Comparison of ENCODE assay signal across 22 cellular contexts in the genomic region with DNA sequence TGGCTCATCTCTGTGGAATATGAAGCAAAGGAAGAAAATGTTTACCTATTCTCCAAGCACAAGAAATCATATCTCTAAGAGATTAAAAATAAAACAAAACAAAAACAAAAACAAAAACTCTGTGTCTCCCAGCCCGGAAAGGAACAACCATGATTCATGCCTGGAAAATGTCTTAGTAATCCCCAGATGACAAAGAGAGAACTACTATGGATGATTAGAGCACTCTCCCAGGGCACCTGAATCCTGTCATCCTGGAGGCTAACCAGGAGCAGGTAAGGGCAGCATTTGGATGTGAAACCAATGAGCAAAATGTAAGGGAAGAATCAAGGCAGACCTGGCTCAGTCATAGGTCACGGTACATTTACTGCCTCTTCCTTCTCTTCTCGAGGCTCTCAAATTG. TPM values are rescaled to one million over a fixed set of nuclear protein-coding genes. Genes with fewer than 3 reads are reported as not detected.
A peak's percentile ranks its signal among the peaks of the same experiment; 100 is the strongest.
DNase-seq lines count a peak whose midpoint lies in the region; ATAC-seq and TF ChIP-seq lines count a peak whose summit lies in the region.
"Had no signal": no experiment of that assay in that cellular context is flagged by ENCODE, and none has a peak within 500 bp of the region (broad histone marks: within the 10 kb centered on the region; RNA-seq: fewer than 3 reads in every experiment).

No MANE protein-coding gene starts in this region.

- peak; percentile 26 for DNase-seq in HPDE6-E6E7 (ENCODE audit: extremely low spot score)
- peak; percentile 27 for DNase-seq in amniotic epithelial cell (ENCODE audit: low read depth)
- DNase-seq in hepatocyte (ENCODE audit: low spot score), result no peak
- DNase-seq in smooth muscle cell (lab: John Stamatoyannopoulos, UW; ENCODE audit: unreplicated experiment), result no peak
- DNase-seq in HEK293T (ENCODE audit: extremely low spot score), result no peak
- no peak for DNase-seq in lower lobe of right lung
- no peak for DNase-seq in stimulated activated naive CD8-positive, alpha-beta T cell treated with anti-CD3 and anti-CD28 coated beads, Interleukin-15, Interleukin-2, amounts not matched to agents 100 U/mL and 50 U/mL, for 24 hours
- DNase-seq: activated CD4-positive, alpha-beta T cell treated with anti-CD3 and anti-CD28 coated beads, Interleukin-2, amount 10 ng/mL, durations not matched to agents 24 days and 14 days; activated effector memory CD4-positive, alpha-beta T cell treated with Interleukin-2 at 50 U/mL for 16 hours; AML-193; dorsolateral prefrontal cortex; NCI-H1694; nucleus accumbens; stimulated activated CD4-positive, alpha-beta T cell treated with anti-CD3 and anti-CD28 coated beads, Interleukin-15, amount 100 ng/mL, for 24 hours had no signal

- no peak overlapping the region for H2AFZ ChIP-seq in hepatocyte
- no peak overlapping the region for H2AFZ ChIP-seq in smooth muscle cell (ENCODE audit: low read depth)
- H2AFZ ChIP-seq: GM23338 had no signal

- whole genome bisulfite sequencing in hepatocyte (ENCODE audit: low lambda C conversion rate, missing lambda C conversion rate), result 54% methylated on average over 3 of the region's 3 CpGs
- 57% methylated on average over 3 of the region's 3 CpGs for WGBS in smooth muscle cell (ENCODE audit: low lambda C conversion rate)

- POLR2A ChIA-PET in HEK293T (lab: Yijun Ruan, JAX), result no interaction called here

- no peak overlapping the region for H3K4me3 ChIP-seq in hepatocyte
- H3K4me3 ChIP-seq in smooth muscle cell, result no peak overlapping the region
- H3K4me3 ChIP-seq in lower lobe of right lung, result no peak overlapping the region
- H3K4me3 ChIP-seq: cardiac muscle cell, dorsolateral prefrontal cortex, GM23338, right atrium auricular region, thoracic aorta had no signal

- H4K20me1 ChIP-seq in hepatocyte (ENCODE audit: insufficient read depth, poor library complexity, severe bottlenecking) (no peaks in the 10 kb centered on the region), smooth muscle cell (ENCODE audit: low read depth) (no peaks in the 10 kb centered on the region)

- no peak for TF ChIP-seq CTCF in hepatocyte (IDR thresholded peaks at IDR 0.05; ENCODE audit: poor library complexity)
- TF ChIP-seq CTCF in smooth muscle cell (IDR thresholded peaks at IDR 0.05; ENCODE audit: borderline replicate concordance, insufficient read depth, poor library complexity, severe bottlenecking), result no peak
- TF ChIP-seq CTCF in lower lobe of right lung (IDR thresholded peaks at IDR 0.05), result no peak

- no peaks in the 10 kb centered on the region for H3K36me3 ChIP-seq in hepatocyte (replicated peaks; ENCODE audit: insufficient read depth, low read depth)
- no peaks in the 10 kb centered on the region for H3K36me3 ChIP-seq in smooth muscle cell (ENCODE audit: low read depth)
- no peaks in the 10 kb centered on the region for H3K36me3 ChIP-seq in lower lobe of right lung
- H3K36me3 ChIP-seq: cardiac muscle cell, right atrium auricular region, thoracic aorta had no signal

- H3K79me2 ChIP-seq in hepatocyte, result no peaks in the 10 kb centered on the region
- H3K79me2 ChIP-seq in smooth muscle cell (ENCODE audit: low read depth), result no peaks in the 10 kb centered on the region

- H3K27me3 ChIP-seq in hepatocyte (no peaks in the 10 kb centered on the region), smooth muscle cell (ENCODE audit: low read depth) (no peaks in the 10 kb centered on the region), lower lobe of right lung (ENCODE audit: low read depth) (no peaks in the 10 kb centered on the region)
- H3K27me3 ChIP-seq: cardiac muscle cell, right atrium auricular region had no signal

- CTCF ChIA-PET in HEK293T (lab: Yijun Ruan, JAX), result no interaction called here

- H3K4me2 ChIP-seq in hepatocyte (no peak overlapping the region), smooth muscle cell (no peak overlapping the region)
- H3K4me2 ChIP-seq: GM23338 had no signal

- intact Hi-C loops in lower lobe of right lung (cut with DNase I), result no loop called here

- H3K9me3 ChIP-seq in hepatocyte (ENCODE audit: low read depth) (no peaks in the 10 kb centered on the region), smooth muscle cell (replicated peaks; ENCODE audit: low read depth) (no peaks in the 10 kb centered on the region), lower lobe of right lung (no peaks in the 10 kb centered on the region)
- H3K9me3 ChIP-seq: right atrium auricular region, thoracic aorta had no signal

- H3K4me1 ChIP-seq in hepatocyte (ENCODE audit: insufficient read depth) (peaks cover 5% of the 10 kb centered on the region), smooth muscle cell (ENCODE audit: low read depth) (no peaks in the 10 kb centered on the region), lower lobe of right lung (no peaks in the 10 kb centered on the region)

- ATAC-seq in lower lobe of right lung, result no peak
- no peak for ATAC-seq in stimulated activated naive CD8-positive, alpha-beta T cell treated with anti-CD3 and anti-CD28 coated beads, Interleukin-15, Interleukin-2, amounts not matched to agents 100 U/mL and 50 U/mL, for 24 hours
- ATAC-seq: esophagus mucosa; GM23338; stimulated activated effector memory CD8-positive, alpha-beta T cell treated with anti-CD3 and anti-CD28 coated beads, Interleukin-12 subunit alpha, Interleukin-12 subunit beta, amount 100 ng/mL, for 72 hours had no signal

- no peaks in the 10 kb centered on the region for H3F3A ChIP-seq in smooth muscle cell (ENCODE audit: low read depth)

- H3K9ac ChIP-seq in smooth muscle cell (ENCODE audit: low read depth), result peak overlapping the region; percentile 5

- no peaks in the 10 kb centered on the region for H3K9me2 ChIP-seq in hepatocyte (replicated peaks; ENCODE audit: insufficient read depth)

- H3K27ac ChIP-seq in hepatocyte (peak overlapping the region; percentile 63), smooth muscle cell (ENCODE audit: low read depth) (peak overlapping the region; percentile 47), lower lobe of right lung (no peak overlapping the region)
- H3K27ac ChIP-seq: cardiac muscle cell, dorsolateral prefrontal cortex, right atrium auricular region, thoracic aorta had no signal

TF ChIP-seq in HEK293T, 16 proteins besides CTCF, POLR2A, EP300 and RAD21:
- TF ChIP-seq ELF4 (IDR thresholded peaks at IDR 0.05) (no peak), FOXM1 (IDR thresholded peaks at IDR 0.05; ENCODE audit: borderline replicate concordance) (no peak), L3MBTL2 (conservative IDR thresholded peaks at IDR 0.05) (no peak), FOXK2 (IDR thresholded peaks at IDR 0.05) (no peak), CTBP1 (IDR thresholded peaks at IDR 0.05; ENCODE audit: borderline replicate concordance) (no peak)

RNA-seq across cellular contexts. Expression of gene AKAP4, which starts 1.7 kb away (rescaled TPM):
- total RNA-seq in hepatocyte (0.23 TPM in 1 of 2 replicates, not detected in the other), smooth muscle cell (not detected in 2 replicates), lower lobe of right lung (not detected)
- polyA plus RNA-seq in hepatocyte (not detected in 2 replicates), smooth muscle cell (not detected in 2 replicates)
- total RNA-seq: activated CD4-positive, alpha-beta T cell treated with anti-CD3 and anti-CD28 coated beads, Interleukin-2, amount 10 ng/mL, durations not matched to agents 24 days and 14 days; cardiac muscle cell; Daoy; dorsolateral prefrontal cortex; esophagus mucosa; GM23338; liver; right atrium auricular region; thoracic aorta had no signal
- polyA plus RNA-seq: cardiac muscle cell, GM23338, liver had no signal

RNA-seq across cellular contexts. Expression of gene CCNB3, which starts 2.0 kb away (rescaled TPM):
- 0.12 and 0.13 TPM in 2 replicates for total RNA-seq in hepatocyte
- 0.23 and 0.41 TPM in 2 replicates for polyA plus RNA-seq in hepatocyte
- total RNA-seq in smooth muscle cell, result 0.27 and 1.8 TPM in 2 replicates
- 1.1 TPM in 1 of 2 replicates, not detected in the other for polyA plus RNA-seq in smooth muscle cell
- 0.71 TPM for total RNA-seq in lower lobe of right lung
- total RNA-seq: right atrium auricular region had no signal

Comparison
In these comparisons a context has a peak if more than half of its experiments do, and no peak if none do; other contexts are left out.
1. DNase-seq: peak in HPDE6-E6E7 (single experiment) and amniotic epithelial cell (single experiment); none in hepatocyte (single experiment), smooth muscle cell (single experiment), HEK293T (single experiment), lower lobe of right lung (single experiment) and stimulated activated naive CD8-positive, alpha-beta T cell treated with anti-CD3 and anti-CD28 coated beads, Interleukin-15, Interleukin-2, amounts not matched to agents 100 U/mL and 50 U/mL, for 24 hours (single experiment).